24 cellular contexts compared by ENCODE assay signal in genomic region chr14:51035611-51036192, GRCh38. TPM values are rescaled to one million over a fixed set of nuclear protein-coding genes. Genes with fewer than 3 reads are reported as not detected.
A peak's percentile ranks its signal among the peaks of the same experiment; 100 is the strongest.
DNase-seq lines count a peak whose midpoint lies in the region; TF ChIP-seq lines count a peak whose summit lies in the region.
"Had no signal": no experiment of that assay in that cellular context is flagged by ENCODE, and none has a peak within 500 bp of the region (broad histone marks: within the 10 kb centered on the region; RNA-seq: fewer than 3 reads in every experiment).

No MANE protein-coding gene starts in this region.

- H3K9ac ChIP-seq in mesendoderm (ENCODE audit: low read length): no peak overlapping the region

- no peak overlapping the region for H3K4me2 ChIP-seq in mesendoderm (ENCODE audit: low read length)

- DNase-seq in ELR (ENCODE audit: low read depth): peak; percentile 35
- DNase-seq in NCI-H226: peak; percentile 4
- peak; percentile 3 for DNase-seq in mesendoderm
- no peak for DNase-seq in midbrain (lab: John Stamatoyannopoulos, UW)
- DNase-seq in NCI-H345 (lab: John Stamatoyannopoulos, UW): no peak
- DNase-seq in stimulated activated CD4-positive, alpha-beta T cell treated with anti-CD3 and anti-CD28 coated beads, Interleukin-12 subunit alpha, Interleukin-12 subunit beta, amount 100 ng/mL, for 4 hours: no peak
- DNase-seq: activated CD4-positive, alpha-beta T cell treated with anti-CD3 and anti-CD28 coated beads, Interleukin-2, amount 10 ng/mL, durations not matched to agents 7 days and 5 days; activated CD8-positive, alpha-beta memory T cell treated with anti-CD3 and anti-CD28 coated beads, Interleukin-2, amount 10 ng/mL, durations not matched to agents 7 days and 5 days; activated naive CD4-positive, alpha-beta T cell treated with anti-CD3 and anti-CD28 coated beads, Interleukin-2, amount 10 ng/mL, durations not matched to agents 7 days and 5 days; activated T-cell treated with anti-CD3 and anti-CD28 coated beads, Interleukin-2, amount 50 U/mL, for 72 hours; amygdala; dorsolateral prefrontal cortex; HFFc6; left colon; naive B cell; NCI-H1417; NCI-H2081 treated with DMSO at 0.1 percent for 48 hours; NCI-H510A treated with DMSO at 0.1 percent for 48 hours; stimulated activated CD4-positive, alpha-beta T cell treated with anti-CD3 and anti-CD28 coated beads, Interleukin-4, amount 100 ng/mL, for 1 hour; T-helper 2 cell; WERI-Rb-1 had no signal

- no peak overlapping the region for H3K4me3 Mint-ChIP-seq in brain
- H3K4me3 Mint-ChIP-seq: activated CD4-positive, alpha-beta T cell treated with anti-CD3 and anti-CD28 coated beads, Interleukin-2, amount 10 ng/mL, durations not matched to agents 7 days and 5 days; activated CD8-positive, alpha-beta memory T cell treated with anti-CD3 and anti-CD28 coated beads, Interleukin-2, amount 10 ng/mL, durations not matched to agents 7 days and 5 days; activated naive CD4-positive, alpha-beta T cell treated with anti-CD3 and anti-CD28 coated beads, Interleukin-2, amount 10 ng/mL, durations not matched to agents 7 days and 5 days; activated T-cell treated with anti-CD3 and anti-CD28 coated beads, Interleukin-2, amount 50 U/mL, for 72 hours; HFFc6; naive B cell; stimulated activated memory B cell treated with anti-CD40 and anti-IgM and Interleukin-4, amounts not matched to agents 10 μg/mL and 1 μg/mL and 100 μg/mL, for 72 hours had no signal

- H2BK120ac ChIP-seq in mesendoderm (ENCODE audit: low read depth, low read length): no peak overlapping the region

- H3K4me1 ChIP-seq in mesendoderm (ENCODE audit: control insufficient read depth, low read depth, low read length): no peaks in the 10 kb centered on the region

- H3K36me3 ChIP-seq in mesendoderm (ENCODE audit: control insufficient read depth, insufficient read depth, low read length): no peaks in the 10 kb centered on the region
- H3K36me3 ChIP-seq: WERI-Rb-1 had no signal

- no peaks in the 10 kb centered on the region for H3K79me2 ChIP-seq in mesendoderm (ENCODE audit: control insufficient read depth, insufficient read depth, low read length)

- no peak overlapping the region for H2BK5ac ChIP-seq in mesendoderm (ENCODE audit: low read length)

- no peak overlapping the region for H3K27ac ChIP-seq in mesendoderm (ENCODE audit: low read depth, low read length)
- H3K27ac ChIP-seq: C4-2B, WERI-Rb-1 had no signal

- no peak overlapping the region for H3K4ac ChIP-seq in mesendoderm (ENCODE audit: low read depth, low read length)

- H3K23ac ChIP-seq in mesendoderm (ENCODE audit: low read length): no peak overlapping the region

- no peak overlapping the region for H2BK15ac ChIP-seq in mesendoderm (replicated peaks; ENCODE audit: low read depth)

- H3K79me1 ChIP-seq in mesendoderm (ENCODE audit: low read length): no peaks in the 10 kb centered on the region

- no peaks in the 10 kb centered on the region for H3K27me3 ChIP-seq in mesendoderm (ENCODE audit: insufficient read depth, low read length, poor library complexity)
- H3K27me3 ChIP-seq: dorsolateral prefrontal cortex had no signal

- H2AK5ac ChIP-seq in mesendoderm (ENCODE audit: low read length): no peak overlapping the region

- no peak overlapping the region for H4K5ac ChIP-seq in mesendoderm (ENCODE audit: low read length)

- H3K18ac ChIP-seq in mesendoderm (ENCODE audit: low read length): no peak overlapping the region

- no peak for TF ChIP-seq CTCF in brain (conservative IDR thresholded peaks at IDR 0.05)

- WGBS in mesendoderm (ENCODE audit: extremely low coverage, insufficient coverage, low lambda C conversion rate): no CpG with 5 or more reads among the region's 9 CpGs

- peaks cover 0 to 6% (median 0%) of the 10 kb centered on the region in 5 experiments for H3K9me3 Mint-ChIP-seq in brain
- H3K9me3 Mint-ChIP-seq: activated CD4-positive, alpha-beta T cell treated with anti-CD3 and anti-CD28 coated beads, Interleukin-2, amount 10 ng/mL, durations not matched to agents 7 days and 5 days; activated naive CD4-positive, alpha-beta T cell treated with anti-CD3 and anti-CD28 coated beads, Interleukin-2, amount 10 ng/mL, durations not matched to agents 7 days and 5 days; activated T-cell treated with anti-CD3 and anti-CD28 coated beads, Interleukin-2, amount 50 U/mL, for 72 hours; HFFc6; naive B cell; stimulated activated memory B cell treated with anti-CD40 and anti-IgM and Interleukin-4, amounts not matched to agents 10 μg/mL and 1 μg/mL and 100 μg/mL, for 72 hours had no signal

- peaks cover 31% of the 10 kb centered on the region for H3K4me1 Mint-ChIP-seq in brain
- H3K4me1 Mint-ChIP-seq: activated CD4-positive, alpha-beta T cell treated with anti-CD3 and anti-CD28 coated beads, Interleukin-2, amount 10 ng/mL, durations not matched to agents 7 days and 5 days; activated CD8-positive, alpha-beta memory T cell treated with anti-CD3 and anti-CD28 coated beads, Interleukin-2, amount 10 ng/mL, durations not matched to agents 7 days and 5 days; activated naive CD4-positive, alpha-beta T cell treated with anti-CD3 and anti-CD28 coated beads, Interleukin-2, amount 10 ng/mL, durations not matched to agents 7 days and 5 days; stimulated activated memory B cell treated with anti-CD40 and anti-IgM and Interleukin-4, amounts not matched to agents 10 μg/mL and 1 μg/mL and 100 μg/mL, for 72 hours had no signal

- H3K4me3 ChIP-seq in mesendoderm (ENCODE audit: low read length): no peak overlapping the region
- H3K4me3 ChIP-seq: dorsolateral prefrontal cortex had no signal

- no peak overlapping the region for H3K56ac ChIP-seq in mesendoderm (ENCODE audit: low read length)

- H3K27ac Mint-ChIP-seq in brain: peak overlapping the region in 4 of 5 experiments; percentile 28 to 85 (median 71)
- H3K27ac Mint-ChIP-seq: activated CD4-positive, alpha-beta T cell treated with anti-CD3 and anti-CD28 coated beads, Interleukin-2, amount 10 ng/mL, durations not matched to agents 7 days and 5 days; activated CD8-positive, alpha-beta memory T cell treated with anti-CD3 and anti-CD28 coated beads, Interleukin-2, amount 10 ng/mL, durations not matched to agents 7 days and 5 days; activated naive CD4-positive, alpha-beta T cell treated with anti-CD3 and anti-CD28 coated beads, Interleukin-2, amount 10 ng/mL, durations not matched to agents 7 days and 5 days; activated T-cell treated with anti-CD3 and anti-CD28 coated beads, Interleukin-2, amount 50 U/mL, for 72 hours; HFFc6; stimulated activated memory B cell treated with anti-CD40 and anti-IgM and Interleukin-4, amounts not matched to agents 10 μg/mL and 1 μg/mL and 100 μg/mL, for 72 hours had no signal

- H3K36me3 Mint-ChIP-seq in brain: peaks cover 4% of the 10 kb centered on the region
- H3K36me3 Mint-ChIP-seq: activated CD8-positive, alpha-beta memory T cell treated with anti-CD3 and anti-CD28 coated beads, Interleukin-2, amount 10 ng/mL, durations not matched to agents 7 days and 5 days; activated naive CD4-positive, alpha-beta T cell treated with anti-CD3 and anti-CD28 coated beads, Interleukin-2, amount 10 ng/mL, durations not matched to agents 7 days and 5 days; naive B cell; stimulated activated memory B cell treated with anti-CD40 and anti-IgM and Interleukin-4, amounts not matched to agents 10 μg/mL and 1 μg/mL and 100 μg/mL, for 72 hours had no signal

- no peaks in the 10 kb centered on the region for H3K27me3 Mint-ChIP-seq in brain
- H3K27me3 Mint-ChIP-seq: activated naive CD4-positive, alpha-beta T cell treated with anti-CD3 and anti-CD28 coated beads, Interleukin-2, amount 10 ng/mL, durations not matched to agents 7 days and 5 days; stimulated activated memory B cell treated with anti-CD40 and anti-IgM and Interleukin-4, amounts not matched to agents 10 μg/mL and 1 μg/mL and 100 μg/mL, for 72 hours had no signal

- no peak overlapping the region for H4K8ac ChIP-seq in mesendoderm (ENCODE audit: low read depth, low read length)

RNA-seq across cellular contexts. Expression of gene TRIM9, which starts 59.2 kb away (rescaled TPM):
- polyA plus RNA-seq in brain (ENCODE audit: insufficient read depth, low read depth, low replicate concordance): 51.7 TPM
- 0.59 TPM for polyA plus RNA-seq in mesendoderm (2013, experiment 1 of 2)
- polyA plus RNA-seq in mesendoderm (2013, experiment 2 of 2): 0.56 TPM

Comparison
In these comparisons a context has a peak if more than half of its experiments do, and no peak if none do; other contexts are left out.
1. DNase-seq: peak in ELR (single experiment), NCI-H226 (single experiment) and mesendoderm (single experiment); none in midbrain (single experiment), NCI-H345 (single experiment) and stimulated activated CD4-positive, alpha-beta T cell treated with anti-CD3 and anti-CD28 coated beads, Interleukin-12 subunit alpha, Interleukin-12 subunit beta, amount 100 ng/mL, for 4 hours (single experiment).